8 cellular contexts compared by ENCODE assay signal in the genomic region with DNA sequence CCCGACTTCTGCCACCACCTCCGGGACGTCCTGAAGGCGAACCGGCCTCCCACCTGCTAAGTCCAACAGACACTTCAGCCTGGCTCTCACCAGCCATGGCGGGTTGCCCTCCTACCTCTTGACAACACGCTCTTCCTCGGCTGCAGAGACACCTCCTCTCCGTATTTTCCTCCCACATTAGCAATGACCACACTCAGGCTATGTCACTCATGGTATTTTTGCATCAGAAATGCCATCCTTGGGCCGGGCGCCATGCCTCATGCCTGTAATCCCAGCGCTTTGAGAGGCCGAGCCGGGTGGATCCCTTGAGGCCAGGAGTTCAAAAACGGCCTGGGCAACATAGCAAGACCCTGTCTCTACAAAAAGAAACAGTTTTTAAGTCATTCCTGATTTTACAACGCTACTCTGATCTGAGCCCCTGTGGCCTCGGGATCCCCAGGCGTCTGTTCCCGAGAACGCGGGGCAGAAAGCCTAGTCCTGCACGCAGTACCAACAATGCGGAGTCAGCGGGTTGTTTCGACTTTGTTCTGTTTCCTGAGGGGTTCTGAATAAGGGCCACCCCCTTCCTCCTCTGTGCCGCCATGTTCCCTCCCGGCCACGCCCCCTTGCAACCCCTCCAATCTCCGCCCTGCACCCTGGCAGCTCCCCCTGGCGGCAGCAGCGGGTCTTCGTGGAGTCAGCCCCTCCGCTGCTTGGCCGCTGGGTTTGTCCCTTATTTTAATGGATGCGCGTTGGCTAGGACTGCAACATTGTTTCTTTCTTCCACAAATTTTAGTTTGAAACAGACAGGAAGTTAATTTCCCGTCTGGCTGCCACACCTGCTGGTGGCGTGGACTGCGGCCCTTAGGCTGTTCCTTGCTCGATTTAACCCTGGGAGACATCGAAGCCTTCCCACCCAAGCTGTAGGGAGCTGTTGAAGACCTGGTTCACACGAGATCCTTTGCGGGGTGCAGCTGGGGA. TPM values are rescaled to one million over a fixed set of nuclear protein-coding genes. Genes with fewer than 3 reads are reported as not detected.
DNase-seq lines count a peak whose midpoint lies in the region; ATAC-seq, FAIRE-seq and TF ChIP-seq lines count a peak whose summit lies in the region.

No MANE protein-coding gene starts in this region.

- H3K4ac ChIP-seq in IMR-90 (ENCODE audit: low read depth, low read length) = no peak overlapping the region

- no peak overlapping the region for H4K91ac ChIP-seq in IMR-90 (ENCODE audit: insufficient read depth, low read depth, low read length)

- no peak for TF ChIP-seq RAD21 in IMR-90 (IDR thresholded peaks at IDR 0.05; ENCODE audit: low read length)

- POLR2A ChIA-PET in AG04450 (lab: Yijun Ruan, JAX) (no interaction called here), IMR-90 (lab: Charles Lee; ENCODE audit: unreplicated experiment) (no interaction called here)

- H3K14ac ChIP-seq in IMR-90 (replicated peaks; ENCODE audit: low read depth, low read length) = no peak overlapping the region

- no peaks in the 10 kb centered on the region for H3K79me1 ChIP-seq in IMR-90 (ENCODE audit: low read depth in 1 of 2, low read length in 2 of 2)

- no TSS peak for BruUV-seq in IMR-90 (replicated peaks; lab: Mats Ljungman, UMichigan)

- no peak overlapping the region for H2BK5ac ChIP-seq in IMR-90 (ENCODE audit: low read depth, low read length, poor library complexity, severe bottlenecking)

- H2BK15ac ChIP-seq in IMR-90 (ENCODE audit: low read depth, low read length) = no peak overlapping the region

- no peaks in the 10 kb centered on the region for H3K9me1 ChIP-seq in IMR-90 (ENCODE audit: insufficient read depth, low read length)

- peak overlapping the region in 1 of 2 experiments; percentile 65; a peak in 2 of 4 replicates for H4K8ac ChIP-seq in IMR-90 (ENCODE audit: low read depth in 2 of 2, low read length in 2 of 2)

- H3K4me3 ChIP-seq in AG04450 (ENCODE audit: low read depth, low read length) = peak overlapping the region; percentile 41
- no peak overlapping the region for H3K4me3 ChIP-seq in IMR-90 (ENCODE audit: insufficient read depth, low read depth, low read length)
- peak overlapping the region; percentile 59 for H3K4me3 ChIP-seq in astrocyte (ENCODE audit: insufficient read depth, low read depth, low read length)
- H3K4me3 ChIP-seq in iPS-15b (ENCODE audit: low read depth, low read length) = peak overlapping the region; percentile 55
- H3K4me3 ChIP-seq in small intestine (ENCODE audit: low read depth in 1 of 2, low read length in 2 of 2) = peak overlapping the region in 1 of 2 donors; percentile 27

- DNase-seq in AG04450 (ENCODE audit: low read depth, low spot score) (no peak), IMR-90 (no peak), T-helper 9 cell (peak; percentile 96), astrocyte (ENCODE audit: low read depth) (peak; percentile 12), small intestine (peak; percentile 74), NCI-H2196 treated with DMSO at 0.1 percent for 48 hours (lab: John Stamatoyannopoulos, UW; ENCODE audit: unreplicated experiment) (no peak)

- no peak for FAIRE-seq in astrocyte (lab: Jason Lieb, UNC)
- no peak for FAIRE-seq in small intestine (lab: Jason Lieb, UNC)

- no peak overlapping the region for H2AK9ac ChIP-seq in IMR-90 (replicated peaks; ENCODE audit: low read depth, low read length, poor library complexity)

- H3K27ac ChIP-seq in AG04450 (ENCODE audit: low read depth, low read length) (no peak overlapping the region), IMR-90 (ENCODE audit: insufficient read depth, low read length) (no peak overlapping the region), astrocyte (ENCODE audit: low read depth, low read length) (no peak overlapping the region), small intestine (ENCODE audit: low read depth in 1 of 2, low read length in 1 of 2) (peak overlapping the region in 1 of 2 donors; percentile 22)

- H3K4me1 Mint-ChIP-seq in astrocyte (ENCODE audit: low read depth, unreplicated experiment) = no peaks in the 10 kb centered on the region

- no peaks in the 10 kb centered on the region for H3K9me3 Mint-ChIP-seq in astrocyte (ENCODE audit: unreplicated experiment)

- H3K27ac Mint-ChIP-seq in astrocyte (ENCODE audit: unreplicated experiment) = no peak overlapping the region

- H3K56ac ChIP-seq in IMR-90 (ENCODE audit: extremely low read depth, insufficient read depth, low read length) = no peak overlapping the region

- ATAC-seq in GM19043 (IDR thresholded peaks at IDR 0.05; ENCODE audit: low read depth, unreplicated experiment) (peak; percentile 77), IMR-90 (ENCODE audit: low read depth) (peak; percentile 85)

- TF ChIP-seq CTCF in AG04450 (IDR thresholded peaks at IDR 0.05; ENCODE audit: low read depth, low read length) (peak; percentile 69), IMR-90 (conservative IDR thresholded peaks at IDR 0.05; ENCODE audit: low read depth, low read length) (peak; percentile 40), astrocyte (IDR thresholded peaks at IDR 0.05; ENCODE audit: insufficient read depth, low read depth, low read length) (peak; percentile 67)

- H3K9me3 ChIP-seq in AG04450 (ENCODE audit: control insufficient read depth, insufficient read depth, low read length) = peaks cover 16% of the 10 kb centered on the region
- H3K9me3 ChIP-seq in IMR-90 (ENCODE audit: control insufficient read depth, insufficient read depth, low read length) = no peaks in the 10 kb centered on the region
- no peaks in the 10 kb centered on the region for H3K9me3 ChIP-seq in astrocyte (ENCODE audit: insufficient read depth, low read depth, low read length)
- H3K9me3 ChIP-seq in iPS-15b (ENCODE audit: control insufficient read depth, insufficient read depth, low read length) = no peaks in the 10 kb centered on the region
- H3K9me3 ChIP-seq in small intestine (ENCODE audit: control insufficient read depth, low read depth) = no peaks in the 10 kb centered on the region

- peaks cover 5% of the 10 kb centered on the region for H3K36me3 Mint-ChIP-seq in astrocyte (ENCODE audit: low read depth, unreplicated experiment)

- no peak overlapping the region for H2BK120ac ChIP-seq in IMR-90 (ENCODE audit: low read depth, low read length)

- WGBS in IMR-90 (ENCODE audit: extremely low coverage in 2 of 2, insufficient read length in 1 of 2), 2 experiments = 79% methylated on average over 15 of the region's 43 CpGs; no CpG with 5 or more reads in 1 of the 2 experiments
- 43 to 49% (median 48%) methylated on average over 43 of the region's 43 CpGs for WGBS in small intestine, 3 donors

- no peak overlapping the region for H3K23ac ChIP-seq in IMR-90 (ENCODE audit: low read depth, low read length)

- H2BK20ac ChIP-seq in IMR-90 (ENCODE audit: low read depth, low read length) = no peak overlapping the region

- H3K4me2 ChIP-seq in IMR-90 (ENCODE audit: low read depth, low read length) = no peak overlapping the region
- H3K4me2 ChIP-seq in astrocyte (ENCODE audit: low read length) = peak overlapping the region; percentile 78

- TF ChIP-seq POLR2A in IMR-90 (IDR thresholded peaks at IDR 0.05; ENCODE audit: low read depth, low read length) = no peak

- H3K79me2 ChIP-seq in astrocyte (ENCODE audit: insufficient read depth, low read length) = no peaks in the 10 kb centered on the region

- no peaks in the 10 kb centered on the region for H3K4me1 ChIP-seq in IMR-90 (ENCODE audit: control insufficient read depth, insufficient read depth, low read length)
- peaks cover 5% of the 10 kb centered on the region for H3K4me1 ChIP-seq in astrocyte (ENCODE audit: insufficient read depth, low read length)
- no peaks in the 10 kb centered on the region for H3K4me1 ChIP-seq in iPS-15b (ENCODE audit: control insufficient read depth, insufficient read depth, low read length)
- H3K4me1 ChIP-seq in small intestine (ENCODE audit: control insufficient read depth in 2 of 2, insufficient read depth in 1 of 2, low read depth in 1 of 2, low read length in 1 of 2) = peaks cover 0 to 2% of the 10 kb centered on the region in 2 donors

- no peaks in the 10 kb centered on the region for H4K20me1 ChIP-seq in IMR-90 (ENCODE audit: insufficient read depth, low read length)
- H4K20me1 ChIP-seq in astrocyte (ENCODE audit: insufficient read depth, low read length) = no peaks in the 10 kb centered on the region

- dilution Hi-C loops in IMR-90 (cut with HindIII; ENCODE audit: low sequenced_read_pairs, unreplicated experiment) = no loop called here

- CTCF ChIA-PET in AG04450 (lab: Charles Lee) (interaction anchor here (0.7 to 1.5 kb wide), 6 partner anchors 13 to 335 kb away, joined by 3 to 5 read pairs (median 4); no protein-coding TSS in a partner anchor), IMR-90 (lab: Yijun Ruan, JAX) (interaction anchor here (0.7 kb wide), 1 partner anchor 177 kb away, joined by 4 read pairs; no protein-coding TSS in a partner anchor)

- H3K18ac ChIP-seq in IMR-90 (ENCODE audit: low read depth, low read length) = no peak overlapping the region

- H3K4me3 Mint-ChIP-seq in astrocyte (ENCODE audit: unreplicated experiment) = no peak overlapping the region

- H2AK5ac ChIP-seq in IMR-90 (ENCODE audit: low read depth, low read length) = no peak overlapping the region

- H3K9ac ChIP-seq in IMR-90 (ENCODE audit: low read depth, low read length) (no peak overlapping the region), astrocyte (ENCODE audit: low read length) (peak overlapping the region; percentile 66), iPS-15b (ENCODE audit: low read depth, low read length) (no peak overlapping the region)

- H3K36me3 ChIP-seq in IMR-90 (ENCODE audit: control insufficient read depth, insufficient read depth, low read length) = peaks cover 2% of the 10 kb centered on the region
- no peaks in the 10 kb centered on the region for H3K36me3 ChIP-seq in astrocyte (ENCODE audit: insufficient read depth, low read length)
- no peaks in the 10 kb centered on the region for H3K36me3 ChIP-seq in iPS-15b (ENCODE audit: control insufficient read depth, insufficient read depth, low read length)
- H3K36me3 ChIP-seq in small intestine (ENCODE audit: control insufficient read depth in 2 of 2, insufficient read depth in 2 of 2, low read length in 2 of 2) = no peaks in the 10 kb centered on the region

- in situ Hi-C loops in IMR-90 (cut with MboI; ENCODE audit: low sequenced_read_pairs) = loop anchor here (10.0 kb wide), 1 partner anchor 175 kb away; no protein-coding TSS in a partner anchor

- H2AFZ ChIP-seq in IMR-90 (replicated peaks; ENCODE audit: low read length, poor library complexity) (peak overlapping the region; percentile 87), astrocyte (ENCODE audit: low read depth, low read length) (peak overlapping the region; percentile 82)

- intact Hi-C loops in IMR-90 (cut with micrococcal nuclease) = no loop called here

- peaks cover 3% of the 10 kb centered on the region for H3K27me3 Mint-ChIP-seq in astrocyte (ENCODE audit: low read depth, unreplicated experiment)

- no peak overlapping the region for H4K5ac ChIP-seq in IMR-90 (ENCODE audit: low read depth, low read length)

- H3K27me3 ChIP-seq in AG04450 (ENCODE audit: control insufficient read depth, insufficient read depth, low read length) (no peaks in the 10 kb centered on the region), IMR-90 (ENCODE audit: control insufficient read depth, insufficient read depth, low read length) (no peaks in the 10 kb centered on the region), astrocyte (ENCODE audit: insufficient read depth, low read length) (no peaks in the 10 kb centered on the region), iPS-15b (ENCODE audit: control insufficient read depth, insufficient read depth, low read length) (no peaks in the 10 kb centered on the region), small intestine (ENCODE audit: control insufficient read depth in 2 of 2, insufficient read depth in 2 of 2, low read length in 2 of 2) (no peaks in the 10 kb centered on the region)

RNA-seq across cellular contexts. Expression of gene ZFAND2A, which starts 9.7 kb away (rescaled TPM):
- polyA plus RNA-seq in AG04450 (2011; rRNA removed) = 37.7 and 38.9 TPM in 2 replicates
- 11.7 and 18.3 TPM in 2 replicates for polyA minus RNA-seq in AG04450 (2011; rRNA and poly(A)+ RNA removed)
- 9.4 and 11.8 TPM in 2 replicates for total RNA-seq in IMR-90 (2012; rRNA removed)
- polyA plus RNA-seq in IMR-90 (2012; rRNA removed) = 25.9 and 28.7 TPM in 2 replicates
- polyA plus RNA-seq in IMR-90 (2012; cell fraction: cytosol; rRNA removed) = 15.0 and 19.7 TPM in 2 replicates
- 21.7 and 58.1 TPM in 2 replicates for polyA plus RNA-seq in IMR-90 (2012; cell fraction: nucleus; rRNA removed; ENCODE audit: low replicate concordance)
- 40.1 and 45.5 TPM in 2 replicates for total RNA-seq in astrocyte
- 10 to 100 TPM; 29.4 to 84.5 (median 71.6) TPM for polyA plus RNA-seq in small intestine

Comparison
In these comparisons a context has a peak if more than half of its experiments do, and no peak if none do; other contexts are left out.
1. DNase-seq: peak in T-helper 9 cell (single experiment), astrocyte (single experiment) and small intestine (single experiment); none in AG04450 (single experiment), IMR-90 (single experiment) and NCI-H2196 treated with DMSO at 0.1 percent for 48 hours (single experiment).
2. Peak in every context shown above with its lines, with median percentiles within 50 percentile points of each other: CTCF ChIP-seq.